17 cellular contexts compared by ENCODE assay signal in the genomic region with DNA sequence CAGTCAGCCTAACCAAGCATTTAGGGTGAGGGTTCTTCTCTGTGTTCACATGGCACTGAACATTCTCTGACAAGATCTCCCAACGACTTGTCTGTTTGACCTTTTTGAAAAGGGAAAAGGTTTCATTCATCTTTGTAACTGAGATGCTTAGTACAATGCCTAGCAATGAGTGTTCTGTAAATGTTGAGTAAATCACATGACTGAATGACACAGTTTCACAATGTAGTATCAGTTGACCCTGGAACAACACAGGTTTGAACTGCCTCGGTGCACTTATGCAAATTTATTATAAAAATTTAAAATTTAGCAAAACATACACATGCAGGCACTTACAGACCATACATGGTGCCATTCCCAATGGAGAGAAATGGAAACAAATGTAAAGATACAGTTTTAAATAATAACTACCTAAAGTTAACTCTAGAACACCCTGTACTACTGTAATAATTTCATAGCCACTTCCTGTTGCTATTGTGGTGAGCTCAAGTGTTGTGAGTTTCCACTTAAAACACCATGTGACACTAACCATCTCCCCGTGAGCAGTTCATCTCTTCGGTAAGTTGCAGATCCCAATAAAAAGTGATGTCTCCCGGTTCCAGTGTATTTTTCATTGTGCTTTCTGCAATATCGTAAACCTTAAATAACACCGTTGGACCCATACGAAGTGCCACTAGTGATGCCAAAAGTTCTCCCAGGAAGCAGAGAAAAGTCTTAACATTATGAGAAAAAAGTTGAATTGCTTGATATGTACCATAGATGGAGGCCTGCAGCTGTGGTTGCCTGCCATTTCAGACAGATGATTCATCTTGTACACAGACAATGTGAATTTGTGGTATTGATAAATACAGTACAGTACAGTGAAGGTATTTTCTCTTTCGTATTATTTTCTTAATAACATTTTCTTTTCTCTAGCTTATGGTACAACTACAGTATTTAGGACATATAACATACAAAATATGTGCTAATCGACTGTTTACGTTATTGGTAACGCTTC. TPM values are rescaled to one million over a fixed set of nuclear protein-coding genes. Genes with fewer than 3 reads are reported as not detected.
DNase-seq lines count a peak whose midpoint lies in the region; ATAC-seq and TF ChIP-seq lines count a peak whose summit lies in the region.
"Had no signal": no experiment of that assay in that cellular context is flagged by ENCODE, and none has a peak within 500 bp of the region (broad histone marks: within the 10 kb centered on the region; RNA-seq: fewer than 3 reads in every experiment).

No MANE protein-coding gene starts in this region.

- intact Hi-C loops in dorsolateral prefrontal cortex (cut with DNase I) (no loop called here), lower leg skin (cut with DNase I; ENCODE audit: low total_unique reads) (no loop called here)

- WGBS in lower leg skin, 2 donors, result 86 to 87% methylated on average over 12 of the region's 12 CpGs

- TF ChIP-seq POLR2A in lower leg skin (IDR thresholded peaks at IDR 0.05), result no peak

- H3K4me3 Mint-ChIP-seq in chondrocyte (ENCODE audit: unreplicated experiment), result no peak overlapping the region
- H3K4me3 Mint-ChIP-seq: activated CD8-positive, alpha-beta T cell treated with anti-CD3 and anti-CD28 coated beads for 36 hours had no signal

- H3K4me1 Mint-ChIP-seq in chondrocyte (ENCODE audit: low read depth), result peaks cover 49% of the 10 kb centered on the region

- TF ChIP-seq CTCF in chondrocyte (IDR thresholded peaks at IDR 0.05) (no peak), dorsolateral prefrontal cortex (IDR thresholded peaks at IDR 0.05 in 54 of 56, conservative IDR thresholded peaks at IDR 0.05 in 2 of 56; ENCODE audit: low read depth in 1 of 56, partially characterized antibody in 56 of 56) (no peak), lower leg skin (IDR thresholded peaks at IDR 0.05) (no peak)

- peak; percentile 59 for DNase-seq in EL
- peak; percentile 68 for DNase-seq in NCI-H2029 (lab: John Stamatoyannopoulos, UW)
- DNase-seq in chondrocyte (ENCODE audit: low spot score), result no peak
- no peak for DNase-seq in medulla oblongata (ENCODE audit: extremely low spot score)
- no peak for DNase-seq in dorsolateral prefrontal cortex
- no peak for DNase-seq in amygdala (lab: John Stamatoyannopoulos, UW)
- DNase-seq in lower leg skin (ENCODE audit: low spot score in 2 of 2), result no peak
- DNase-seq: activated CD8-positive, alpha-beta T cell treated with anti-CD3 and anti-CD28 coated beads for 36 hours; AML-193; NCI-H146; PC-9 had no signal

- peak overlapping the region; percentile 60 for H3K27ac Mint-ChIP-seq in chondrocyte (ENCODE audit: unreplicated experiment)
- H3K27ac Mint-ChIP-seq: activated CD8-positive, alpha-beta T cell treated with anti-CD3 and anti-CD28 coated beads for 36 hours had no signal

- H3K36me3 Mint-ChIP-seq in chondrocyte (ENCODE audit: low read depth), result no peaks in the 10 kb centered on the region

- H3K4me3 ChIP-seq in dorsolateral prefrontal cortex (no peak overlapping the region), lower leg skin (ENCODE audit: low read depth, poor library complexity, severe bottlenecking) (no peak overlapping the region)
- H3K4me3 ChIP-seq: PC-9, SK-N-MC, skin epidermis, thoracic aorta had no signal

- H3K27me3 Mint-ChIP-seq in chondrocyte (ENCODE audit: low read depth), result no peaks in the 10 kb centered on the region
- H3K27me3 Mint-ChIP-seq: activated CD8-positive, alpha-beta T cell treated with anti-CD3 and anti-CD28 coated beads for 36 hours had no signal

- no peak overlapping the region for H3K27ac ChIP-seq in dorsolateral prefrontal cortex
- H3K27ac ChIP-seq: parathyroid adenoma, PC-9, SK-N-MC, skin epidermis, thoracic aorta had no signal

- no peaks in the 10 kb centered on the region for H3K9me3 Mint-ChIP-seq in chondrocyte (ENCODE audit: low read depth)
- H3K9me3 Mint-ChIP-seq: activated CD8-positive, alpha-beta T cell treated with anti-CD3 and anti-CD28 coated beads for 36 hours had no signal

- peak; percentile 55 for ATAC-seq in GM21825 (IDR thresholded peaks at IDR 0.05; ENCODE audit: unreplicated experiment)
- ATAC-seq: activated CD8-positive, alpha-beta T cell treated with anti-CD3 and anti-CD28 coated beads for 36 hours had no signal

- H3K27me3 ChIP-seq in dorsolateral prefrontal cortex, result no peaks in the 10 kb centered on the region

RNA-seq across cellular contexts. Expression of a gene that starts 33.9 kb away (rescaled TPM):
- not detected in 3 replicates for total RNA-seq in chondrocyte
- total RNA-seq in dorsolateral prefrontal cortex, result 10 to 100 TPM in 13 of 120 experiments, 1 to 10 TPM in 107; 2.7 to 14.0 (median 7.4) TPM
- total RNA-seq in lower leg skin, result not detected
- total RNA-seq: activated CD8-positive, alpha-beta T cell treated with anti-CD3 and anti-CD28 coated beads for 36 hours; fibroblast of villous mesenchyme; PC-9 had no signal

Comparison
In these comparisons a context has a peak if more than half of its experiments do, and no peak if none do; other contexts are left out.
1. DNase-seq: peak in EL (single experiment) and NCI-H2029 (single experiment); none in chondrocyte (single experiment), medulla oblongata (single experiment), dorsolateral prefrontal cortex (0 of 10), amygdala (0 of 56) and lower leg skin (0 of 2).